In genomic region chrX:154398668-154399526, GRCh38 we compare ENCODE assay signal across 8 cellular contexts. TPM values are rescaled to one million over a fixed set of nuclear protein-coding genes. Genes with fewer than 3 reads are reported as not detected.
A peak's percentile ranks its signal among the peaks of the same experiment; 100 is the strongest.
DNase-seq lines count a peak whose midpoint lies in the region; ATAC-seq and TF ChIP-seq lines count a peak whose summit lies in the region.

No MANE protein-coding gene starts in this region.

- H3K4me1 ChIP-seq in lower lobe of right lung = peaks cover 14% of the 10 kb centered on the region

- no peaks in the 10 kb centered on the region for H3K9me3 ChIP-seq in lower lobe of right lung

- H3K4me1 Mint-ChIP-seq in activated CD8-positive, alpha-beta T cell treated with anti-CD3 and anti-CD28 coated beads for 36 hours (ENCODE audit: low read depth) = peaks cover 2% of the 10 kb centered on the region

- POLR2A ChIA-PET in activated CD8-positive, alpha-beta T cell treated with anti-CD3 and anti-CD28 coated beads for 36 hours (lab: Charles Lee) = interaction anchor here (0.6 to 6.2 kb wide), 25 partner anchors 11 to 432 kb away, joined by 3 to 97 read pairs (median 9); partner anchors contain the start of genes ATP6AP1, DNASE1L1, EMD and HCFC1

- TF ChIP-seq CTCF in activated CD8-positive, alpha-beta T cell treated with anti-CD3 and anti-CD28 coated beads for 36 hours (IDR thresholded peaks at IDR 0.05) = peak; percentile 69
- TF ChIP-seq CTCF in lower lobe of right lung (IDR thresholded peaks at IDR 0.05) = peak; percentile 88

- H3K9me3 Mint-ChIP-seq in activated CD8-positive, alpha-beta T cell treated with anti-CD3 and anti-CD28 coated beads for 36 hours = no peaks in the 10 kb centered on the region

- intact Hi-C loops in activated CD8-positive, alpha-beta T cell treated with anti-CD3 and anti-CD28 coated beads for 36 hours (cut with micrococcal nuclease) = no loop called here
- intact Hi-C loops in lower lobe of right lung (cut with DNase I) = no loop called here

- DNase-seq in ELF-1 (ENCODE audit: low read depth, low spot score) = peak; percentile 94
- peak; percentile 87 for DNase-seq in NCI-H526 treated with DMSO at 0.1 percent for 48 hours (lab: John Stamatoyannopoulos, UW)
- DNase-seq in activated CD8-positive, alpha-beta T cell treated with anti-CD3 and anti-CD28 coated beads for 36 hours = peak; percentile 88
- peak; percentile 80 for DNase-seq in ecto neural progenitor cell (ENCODE audit: low spot score)
- peak; percentile 92 for DNase-seq in lower lobe of right lung
- DNase-seq in stimulated activated CD4-positive, alpha-beta T cell treated with anti-CD3 and anti-CD28 coated beads, Interleukin-4, amount 100 ng/mL, for 4 hours = peak; percentile 74 to 80
- no peak for DNase-seq in GM19240 (ENCODE audit: insufficient read length, low spot score)

- H3K27me3 Mint-ChIP-seq in activated CD8-positive, alpha-beta T cell treated with anti-CD3 and anti-CD28 coated beads for 36 hours = no peaks in the 10 kb centered on the region

- peak overlapping the region; percentile 98 for H3K4me3 Mint-ChIP-seq in activated CD8-positive, alpha-beta T cell treated with anti-CD3 and anti-CD28 coated beads for 36 hours

- ATAC-seq in HG03196 (IDR thresholded peaks at IDR 0.05; ENCODE audit: unreplicated experiment) (peak; percentile 34), lower lobe of right lung (peak; percentile 73 to 83)
- ATAC-seq in activated CD8-positive, alpha-beta T cell treated with anti-CD3 and anti-CD28 coated beads for 36 hours = peak; percentile 15

- peak overlapping the region; percentile 100 for H3K27ac Mint-ChIP-seq in activated CD8-positive, alpha-beta T cell treated with anti-CD3 and anti-CD28 coated beads for 36 hours

- no peaks in the 10 kb centered on the region for H3K27me3 ChIP-seq in lower lobe of right lung (ENCODE audit: low read depth)

- peaks cover 30% of the 10 kb centered on the region for H3K36me3 Mint-ChIP-seq in activated CD8-positive, alpha-beta T cell treated with anti-CD3 and anti-CD28 coated beads for 36 hours (ENCODE audit: low read depth)

- peaks cover 27% of the 10 kb centered on the region for H3K36me3 ChIP-seq in lower lobe of right lung

- CTCF ChIA-PET in activated CD8-positive, alpha-beta T cell treated with anti-CD3 and anti-CD28 coated beads for 36 hours (lab: Charles Lee) = interaction anchor here (0.8 to 2.7 kb wide), 2 partner anchors 25 to 91 kb away, joined by 5 to 9 read pairs; partner anchors contain the start of gene SLC10A3

- peak overlapping the region; percentile 99 for H3K27ac ChIP-seq in lower lobe of right lung

- peak overlapping the region; percentile 74 for H3K4me3 ChIP-seq in lower lobe of right lung

RNA-seq across cellular contexts. Expression of gene RPL10, which starts 0.7 kb away (rescaled TPM):
- 1,000 to 10,000 TPM; 3,574 to 3,675 TPM for total RNA-seq in activated CD8-positive, alpha-beta T cell treated with anti-CD3 and anti-CD28 coated beads for 36 hours
- 2,678 TPM for total RNA-seq in lower lobe of right lung

RNA-seq across cellular contexts. Expression of gene DNASE1L1, which starts 10.2 kb away (rescaled TPM):
- total RNA-seq in activated CD8-positive, alpha-beta T cell treated with anti-CD3 and anti-CD28 coated beads for 36 hours = 10 to 100 TPM in 1 of 2 experiments, 1 to 10 TPM in 1; 9.4 to 10.3 TPM
- total RNA-seq in lower lobe of right lung = 36.1 TPM

RNA-seq across cellular contexts. Expression of gene TAFAZZIN, which starts 12.4 kb away (rescaled TPM):
- total RNA-seq in activated CD8-positive, alpha-beta T cell treated with anti-CD3 and anti-CD28 coated beads for 36 hours = 10 to 100 TPM; 49.8 to 53.4 TPM
- total RNA-seq in lower lobe of right lung = 47.8 TPM

RNA-seq across cellular contexts. Expression of gene EMD, which starts 19.8 kb away (rescaled TPM):
- total RNA-seq in activated CD8-positive, alpha-beta T cell treated with anti-CD3 and anti-CD28 coated beads for 36 hours = 10 to 100 TPM; 92.4 to 96.6 TPM
- total RNA-seq in lower lobe of right lung = 50.9 TPM

RNA-seq across cellular contexts. Expression of gene FLNA, which starts 24.5 kb away (rescaled TPM):
- 1,000 to 10,000 TPM; 1,057 to 1,091 TPM for total RNA-seq in activated CD8-positive, alpha-beta T cell treated with anti-CD3 and anti-CD28 coated beads for 36 hours
- total RNA-seq in lower lobe of right lung = 1,080 TPM

Comparison
In these comparisons a context has a peak if more than half of its experiments do, and no peak if none do; other contexts are left out.
1. ATAC-seq: peak in every context shown above with its lines; median percentile 78 in lower lobe of right lung; 34 in HG03196; 15 in activated CD8-positive, alpha-beta T cell treated with anti-CD3 and anti-CD28 coated beads for 36 hours.